In genomic region chr3:177145402-177145801, GRCh38 we compare ENCODE assay signal across 8 cellular contexts. TPM values are rescaled to one million over a fixed set of nuclear protein-coding genes. Genes with fewer than 3 reads are reported as not detected.
DNase-seq lines count a peak whose midpoint lies in the region; ATAC-seq and TF ChIP-seq lines count a peak whose summit lies in the region.

No MANE protein-coding gene starts in this region.

- H3K27ac ChIP-seq in CD4-positive, alpha-beta memory T cell (ENCODE audit: low read depth, low read length) = peak overlapping the region; percentile 61
- H3K27ac ChIP-seq in right cardiac atrium (ENCODE audit: low read length) (no peak overlapping the region), GM23248 (no peak overlapping the region)

- no peak overlapping the region for H3K4me2 ChIP-seq in GM23248 (ENCODE audit: unreplicated experiment)

- no peaks in the 10 kb centered on the region for H3K36me3 ChIP-seq in CD4-positive, alpha-beta memory T cell (ENCODE audit: insufficient read depth, low read length)
- H3K36me3 ChIP-seq in GM23248 (ENCODE audit: low read depth) = no peaks in the 10 kb centered on the region

- POLR2A ChIA-PET in CD4-positive, alpha-beta memory T cell (lab: Charles Lee; ENCODE audit: partially characterized antibody) = interaction anchor here (1.2 to 5.3 kb wide), 13 partner anchors 10 to 394 kb away, joined by 3 to 78 read pairs (median 6); partner anchors contain the start of gene TBL1XR1

- in situ Hi-C loops in GM23248 (cut with MboI) = no loop called here

- peaks cover 18% of the 10 kb centered on the region; the same call in 1 of the 2 replicates for H4K20me1 ChIP-seq in GM23248 (ENCODE audit: insufficient read depth)

- intact Hi-C loops in CD4-positive, alpha-beta memory T cell (cut with micrococcal nuclease) = loop anchor here (2.0 to 5.0 kb wide), 2 partner anchors 88 to 213 kb away; no protein-coding TSS in a partner anchor
- intact Hi-C loops in activated T-helper 2 cell treated with anti-CD3 and anti-CD28 coated beads, Interferon-gamma antibody, Interleukin-2, Interleukin-4, amounts not matched to agents 10 μg/mL and 5 μg/mL and 100 μg/mL, durations not matched to agents 14 hours and 24 hours and 36 hours (cut with micrococcal nuclease) = loop anchor here (1.0 to 10.0 kb wide), 4 partner anchors 21 to 639 kb away; no protein-coding TSS in a partner anchor
- intact Hi-C loops in right cardiac atrium (cut with DNase I) = no loop called here

- DNase-seq in CD4-positive, alpha-beta memory T cell = peak in 1 of 5 donors; percentile 12
- DNase-seq in activated T-helper 2 cell treated with anti-CD3 and anti-CD28 coated beads, Interferon-gamma antibody, Interleukin-2, Interleukin-4, amounts not matched to agents 10 μg/mL and 5 μg/mL and 100 μg/mL, durations not matched to agents 14 hours and 24 hours and 36 hours (ENCODE audit: low spot score) = no peak
- no peak for DNase-seq in right cardiac atrium
- no peak for DNase-seq in GM23248
- DNase-seq in glutamatergic neuron = no peak
- no peak for DNase-seq in ecto neural progenitor cell (ENCODE audit: low spot score)

- no peaks in the 10 kb centered on the region for H3K9me2 ChIP-seq in GM23248 (ENCODE audit: insufficient read depth)

- no peaks in the 10 kb centered on the region for H3K9me3 Mint-ChIP-seq in CD4-positive, alpha-beta memory T cell
- H3K9me3 Mint-ChIP-seq in activated T-helper 2 cell treated with anti-CD3 and anti-CD28 coated beads, Interferon-gamma antibody, Interleukin-2, Interleukin-4, amounts not matched to agents 10 μg/mL and 5 μg/mL and 100 μg/mL, durations not matched to agents 14 hours and 24 hours and 36 hours = no peaks in the 10 kb centered on the region
- H3K9me3 Mint-ChIP-seq in glutamatergic neuron (ENCODE audit: unreplicated experiment) = no peaks in the 10 kb centered on the region

- H3K27me3 Mint-ChIP-seq in CD4-positive, alpha-beta memory T cell = no peaks in the 10 kb centered on the region
- H3K27me3 Mint-ChIP-seq in activated T-helper 2 cell treated with anti-CD3 and anti-CD28 coated beads, Interferon-gamma antibody, Interleukin-2, Interleukin-4, amounts not matched to agents 10 μg/mL and 5 μg/mL and 100 μg/mL, durations not matched to agents 14 hours and 24 hours and 36 hours (ENCODE audit: low read depth) = no peaks in the 10 kb centered on the region
- H3K27me3 Mint-ChIP-seq in glutamatergic neuron (ENCODE audit: unreplicated experiment) = no peaks in the 10 kb centered on the region

- peaks cover 100% of the 10 kb centered on the region for H3K79me2 ChIP-seq in GM23248 (ENCODE audit: insufficient read depth)

- H3K4me3 Mint-ChIP-seq in CD4-positive, alpha-beta memory T cell = peak overlapping the region; percentile 57 to 78 (median 72)
- peak overlapping the region; percentile 61 for H3K4me3 Mint-ChIP-seq in activated T-helper 2 cell treated with anti-CD3 and anti-CD28 coated beads, Interferon-gamma antibody, Interleukin-2, Interleukin-4, amounts not matched to agents 10 μg/mL and 5 μg/mL and 100 μg/mL, durations not matched to agents 14 hours and 24 hours and 36 hours (ENCODE audit: low read depth)
- no peak overlapping the region for H3K4me3 Mint-ChIP-seq in glutamatergic neuron (ENCODE audit: unreplicated experiment)

- peaks cover 0 to 4% of the 10 kb centered on the region in 2 donors for H3K36me3 Mint-ChIP-seq in CD4-positive, alpha-beta memory T cell
- peaks cover 19% of the 10 kb centered on the region for H3K36me3 Mint-ChIP-seq in activated T-helper 2 cell treated with anti-CD3 and anti-CD28 coated beads, Interferon-gamma antibody, Interleukin-2, Interleukin-4, amounts not matched to agents 10 μg/mL and 5 μg/mL and 100 μg/mL, durations not matched to agents 14 hours and 24 hours and 36 hours (ENCODE audit: low read depth)
- H3K36me3 Mint-ChIP-seq in glutamatergic neuron (ENCODE audit: unreplicated experiment) = no peaks in the 10 kb centered on the region

- peaks cover 93% of the 10 kb centered on the region for H3K4me1 ChIP-seq in CD4-positive, alpha-beta memory T cell (ENCODE audit: insufficient read depth, low read length)
- H3K4me1 ChIP-seq in right cardiac atrium (ENCODE audit: control insufficient read depth, insufficient read depth, low read length) (peaks cover 9% of the 10 kb centered on the region), GM23248 (ENCODE audit: insufficient read depth) (peaks cover 26% of the 10 kb centered on the region)

- no peaks in the 10 kb centered on the region for H3K9me3 ChIP-seq in CD4-positive, alpha-beta memory T cell (ENCODE audit: control insufficient read depth in 1 of 2, low read length in 2 of 2)
- no peaks in the 10 kb centered on the region for H3K9me3 ChIP-seq in right cardiac atrium (ENCODE audit: control insufficient read depth, low read length)
- no peaks in the 10 kb centered on the region for H3K9me3 ChIP-seq in GM23248 (ENCODE audit: low read depth)

- no peak for TF ChIP-seq CTCF in glutamatergic neuron (IDR thresholded peaks at IDR 0.05; ENCODE audit: partially characterized antibody, unreplicated experiment)

- H3K4me3 ChIP-seq in CD4-positive, alpha-beta memory T cell (ENCODE audit: low read length in 2 of 2) = no peak overlapping the region
- H3K4me3 ChIP-seq in right cardiac atrium (ENCODE audit: low read length) (no peak overlapping the region), GM23248 (no peak overlapping the region)

- H3K9ac ChIP-seq in GM23248 = no peak overlapping the region

- peaks cover 30% of the 10 kb centered on the region for H3F3A ChIP-seq in GM23248 (ENCODE audit: insufficient read depth)

- H3K27me3 ChIP-seq in CD4-positive, alpha-beta memory T cell (ENCODE audit: insufficient read depth, low read length) = no peaks in the 10 kb centered on the region
- H3K27me3 ChIP-seq in right cardiac atrium (ENCODE audit: control insufficient read depth, insufficient read depth) = no peaks in the 10 kb centered on the region
- no peaks in the 10 kb centered on the region for H3K27me3 ChIP-seq in GM23248 (replicated peaks; ENCODE audit: insufficient read depth)

- H2AFZ ChIP-seq in GM23248 = no peak overlapping the region

- CTCF ChIA-PET in CD4-positive, alpha-beta memory T cell (lab: Charles Lee; ENCODE audit: partially characterized antibody) = interaction anchor here (2.6 to 3.2 kb wide), 3 partner anchors 50 to 94 kb away, joined by 8 to 10 read pairs (median 10); partner anchors contain the start of gene TBL1XR1

- peaks cover 63 to 84% (median 70%) of the 10 kb centered on the region in 4 donors for H3K4me1 Mint-ChIP-seq in CD4-positive, alpha-beta memory T cell
- peaks cover 61% of the 10 kb centered on the region for H3K4me1 Mint-ChIP-seq in activated T-helper 2 cell treated with anti-CD3 and anti-CD28 coated beads, Interferon-gamma antibody, Interleukin-2, Interleukin-4, amounts not matched to agents 10 μg/mL and 5 μg/mL and 100 μg/mL, durations not matched to agents 14 hours and 24 hours and 36 hours (ENCODE audit: low read depth)
- H3K4me1 Mint-ChIP-seq in glutamatergic neuron (ENCODE audit: low read depth, unreplicated experiment) = peaks cover 20% of the 10 kb centered on the region

- WGBS in right cardiac atrium = 86% methylated on average over 1 of the region's 1 CpG
- WGBS in GM23248 (ENCODE audit: low coverage in 1 of 2, low lambda C conversion rate in 2 of 2, missing lambda C conversion rate in 2 of 2), 2 experiments = 100% methylated on average over 1 of the region's 1 CpG

- ATAC-seq in GM18909 (IDR thresholded peaks at IDR 0.05; ENCODE audit: poor library complexity, unreplicated experiment) = peak; percentile 25
- ATAC-seq in HG03354 (IDR thresholded peaks at IDR 0.05; ENCODE audit: poor library complexity, severe bottlenecking, unreplicated experiment) = peak; percentile 28
- no peak for ATAC-seq in right cardiac atrium

- H3K27ac Mint-ChIP-seq in CD4-positive, alpha-beta memory T cell = peak overlapping the region; percentile 82 to 96 (median 92)
- H3K27ac Mint-ChIP-seq in activated T-helper 2 cell treated with anti-CD3 and anti-CD28 coated beads, Interferon-gamma antibody, Interleukin-2, Interleukin-4, amounts not matched to agents 10 μg/mL and 5 μg/mL and 100 μg/mL, durations not matched to agents 14 hours and 24 hours and 36 hours = peak overlapping the region; percentile 86
- H3K27ac Mint-ChIP-seq in glutamatergic neuron (ENCODE audit: unreplicated experiment) = no peak overlapping the region

RNA-seq across cellular contexts. Expression of gene TBL1XR1, which starts 51.9 kb away (rescaled TPM):
- 100 to 1,000 TPM; 159 to 172 TPM for total RNA-seq in CD4-positive, alpha-beta memory T cell
- polyA plus RNA-seq in CD4-positive, alpha-beta memory T cell = 10 to 100 TPM; 20.1 to 42.1 TPM
- total RNA-seq in activated T-helper 2 cell treated with anti-CD3 and anti-CD28 coated beads, Interferon-gamma antibody, Interleukin-2, Interleukin-4, amounts not matched to agents 10 μg/mL and 5 μg/mL and 100 μg/mL, durations not matched to agents 14 hours and 24 hours and 36 hours = 168 and 169 TPM in 2 replicates
- total RNA-seq in right cardiac atrium (100 to 1,000 TPM; 137 to 145 (median 141) TPM), glutamatergic neuron (ENCODE audit: unreplicated experiment) (101 TPM)
- polyA plus RNA-seq in right cardiac atrium (31.4 TPM), GM23248 (2016; fragmentation: Nextera tagmentation; extraction: Ambion mirVana) (41.6 and 44.7 TPM in 2 replicates)
- 62.3 and 87.2 TPM in 2 replicates for total RNA-seq in GM23248 (2014; rRNA removed; shearing (Covaris generic))

Comparison
In these comparisons a context has a peak if more than half of its experiments do, and no peak if none do; other contexts are left out.
1. ATAC-seq: peak in GM18909 (single experiment) and HG03354 (single experiment); none in right cardiac atrium (0 of 2).
2. intact Hi-C loops: an anchor here in CD4-positive, alpha-beta memory T cell (2.0 to 5.0 kb wide) and activated T-helper 2 cell treated with anti-CD3 and anti-CD28 coated beads, Interferon-gamma antibody, Interleukin-2, Interleukin-4, amounts not matched to agents 10 μg/mL and 5 μg/mL and 100 μg/mL, durations not matched to agents 14 hours and 24 hours and 36 hours (1.0 to 10.0 kb wide); none called in right cardiac atrium.